ENCODE assay signal across 8 cellular contexts in the genomic region with DNA sequence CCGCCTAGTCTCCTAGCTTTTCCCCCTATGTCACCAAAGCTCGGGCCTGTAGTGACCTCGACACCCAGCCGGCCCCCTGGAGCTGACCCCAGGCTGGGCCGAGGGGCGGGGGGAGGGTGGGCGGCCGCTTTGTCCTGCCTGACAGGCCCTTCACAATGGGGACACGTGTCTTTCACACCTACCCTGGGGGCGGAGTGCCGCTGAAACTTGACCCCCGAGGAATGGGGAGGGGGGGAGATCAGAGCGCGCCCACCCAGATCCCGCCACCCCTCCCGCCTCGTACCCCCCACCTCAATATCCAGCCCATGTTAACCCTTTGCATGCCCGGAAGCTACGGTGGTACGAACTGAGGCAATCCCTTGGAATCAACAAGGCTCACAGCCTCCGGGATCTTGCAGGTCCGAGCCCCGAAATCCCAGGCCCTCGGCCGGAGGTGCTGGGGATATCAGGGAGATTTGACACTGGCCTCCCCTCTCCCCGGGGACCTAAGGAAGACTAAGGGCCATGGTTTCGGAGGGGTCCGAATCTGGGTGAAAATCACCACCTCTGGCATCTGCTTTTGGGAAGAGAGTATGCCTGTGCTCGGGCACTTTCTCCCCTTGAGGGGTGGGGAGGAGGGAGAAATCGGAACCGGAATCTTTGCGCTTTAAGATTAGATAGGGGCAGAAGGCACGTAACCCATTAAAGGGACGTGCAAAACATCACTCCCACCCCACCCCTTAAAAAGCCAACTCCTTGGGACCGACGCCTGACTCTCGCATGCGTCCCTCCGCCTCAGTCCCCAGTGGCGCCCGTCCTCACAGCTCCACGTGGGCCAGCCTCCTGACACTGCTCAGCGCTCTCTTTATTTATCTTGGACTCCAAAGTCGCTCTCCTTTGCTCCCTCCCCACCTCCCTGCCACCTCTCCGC. TPM values are rescaled to one million over a fixed set of nuclear protein-coding genes. Genes with fewer than 3 reads are reported as not detected.
DNase-seq lines count a peak whose midpoint lies in the region; ATAC-seq and TF ChIP-seq lines count a peak whose summit lies in the region.

No MANE protein-coding gene starts in this region.

- no peak for TF ChIP-seq POLR2A in right lobe of liver (IDR thresholded peaks at IDR 0.05)
- no peak for TF ChIP-seq POLR2A in gastroesophageal sphincter (IDR thresholded peaks at IDR 0.05)

- no peak for TF ChIP-seq EP300 in gastroesophageal sphincter (IDR thresholded peaks at IDR 0.05)

- H3K4me3 ChIP-seq in ACC112 (ENCODE audit: low read depth, low read length) (peak overlapping the region; percentile 57; the same call in 1 of the 2 replicates), right lobe of liver (no peak overlapping the region), gastroesophageal sphincter (peak overlapping the region in 1 of 2 donors; percentile 43)

- no peaks in the 10 kb centered on the region for H3K36me3 ChIP-seq in ACC112 (ENCODE audit: insufficient read depth, low read length)
- H3K36me3 ChIP-seq in right lobe of liver: no peaks in the 10 kb centered on the region
- no peaks in the 10 kb centered on the region for H3K36me3 ChIP-seq in gastroesophageal sphincter

- H3K79me2 ChIP-seq in ACC112 (ENCODE audit: control insufficient read depth, insufficient read depth, low read length, unreplicated experiment): no peaks in the 10 kb centered on the region

- peaks cover 44% of the 10 kb centered on the region for H3K4me1 Mint-ChIP-seq in activated T-cell treated with anti-CD3 and anti-CD28 coated beads, Interleukin-2, amount 50 U/mL, for 72 hours (ENCODE audit: low read depth)

- H3K4me3 Mint-ChIP-seq in activated T-cell treated with anti-CD3 and anti-CD28 coated beads, Interleukin-2, amount 50 U/mL, for 72 hours: peak overlapping the region; percentile 86 to 90

- H3K27me3 ChIP-seq in ACC112 (ENCODE audit: insufficient read depth, low read length): peaks cover 59% of the 10 kb centered on the region
- H3K27me3 ChIP-seq in right lobe of liver: peaks cover 0 to 25% of the 10 kb centered on the region in 2 donors
- H3K27me3 ChIP-seq in gastroesophageal sphincter: peaks cover 75% of the 10 kb centered on the region

- H3K27ac Mint-ChIP-seq in activated T-cell treated with anti-CD3 and anti-CD28 coated beads, Interleukin-2, amount 50 U/mL, for 72 hours: no peak overlapping the region

- intact Hi-C loops in right lobe of liver (cut with DNase I): loop anchor here in 1 of 2 donors (10.0 kb wide), 1 partner anchor 119 kb away; no protein-coding TSS in a partner anchor

- H3K4me1 ChIP-seq in ACC112 (ENCODE audit: control insufficient read depth, insufficient read depth, low read length, unreplicated experiment): peaks cover 5% of the 10 kb centered on the region
- peaks cover 0 to 30% (median 7%) of the 10 kb centered on the region in 4 donors for H3K4me1 ChIP-seq in right lobe of liver
- peaks cover 0 to 61% (median 40%) of the 10 kb centered on the region in 3 donors for H3K4me1 ChIP-seq in gastroesophageal sphincter

- no peak overlapping the region for H2AFZ ChIP-seq in ACC112 (ENCODE audit: low read length, unreplicated experiment)

- no peaks in the 10 kb centered on the region for H3K9me3 Mint-ChIP-seq in activated T-cell treated with anti-CD3 and anti-CD28 coated beads, Interleukin-2, amount 50 U/mL, for 72 hours

- ATAC-seq in activated T-cell treated with anti-CD3 and anti-CD28 coated beads, Interleukin-2, amount 50 U/mL, for 72 hours (replicated peaks in 1 of 2): no peak
- ATAC-seq in right lobe of liver (peak in 3 of 4 donors; percentile 15 to 30 (median 29)), left lobe of liver (no peak), HG03457 (IDR thresholded peaks at IDR 0.05; ENCODE audit: unreplicated experiment) (no peak), gastroesophageal sphincter (no peak)

- DNase-seq in HCEC 1CT (peak; percentile 60), right lobe of liver (peak in 1 of 3 donors; percentile 27), left lobe of liver (ENCODE audit: low spot score) (no peak)
- DNase-seq in activated T-cell treated with anti-CD3 and anti-CD28 coated beads, Interleukin-2, amount 50 U/mL, for 72 hours: peak in 1 of 2 donors; percentile 44
- DNase-seq in activated effector memory CD4-positive, alpha-beta T cell treated with Interleukin-2 at 50 U/mL for 16 hours: no peak

- no peaks in the 10 kb centered on the region for H3K36me3 Mint-ChIP-seq in activated T-cell treated with anti-CD3 and anti-CD28 coated beads, Interleukin-2, amount 50 U/mL, for 72 hours (ENCODE audit: insufficient read depth in 2 of 2)

- H3K27me3 Mint-ChIP-seq in activated T-cell treated with anti-CD3 and anti-CD28 coated beads, Interleukin-2, amount 50 U/mL, for 72 hours (ENCODE audit: low read depth): peaks cover 32% of the 10 kb centered on the region

- H3K9me3 ChIP-seq in right lobe of liver (no peaks in the 10 kb centered on the region), gastroesophageal sphincter (no peaks in the 10 kb centered on the region)

- no peak for TF ChIP-seq CTCF in right lobe of liver (IDR thresholded peaks at IDR 0.05)
- no peak for TF ChIP-seq CTCF in gastroesophageal sphincter (IDR thresholded peaks at IDR 0.05)

- H3K27ac ChIP-seq in ACC112 (ENCODE audit: low read depth, low read length): no peak overlapping the region
- H3K27ac ChIP-seq in right lobe of liver: no peak overlapping the region
- peak overlapping the region in 2 of 4 donors; percentile 25 to 67 for H3K27ac ChIP-seq in gastroesophageal sphincter

- WGBS in right lobe of liver (ENCODE audit: insufficient coverage, low coverage, low lambda C conversion rate, missing lambda C conversion rate): under 1% methylated on average over 18 of the region's 45 CpGs
- WGBS in gastroesophageal sphincter (ENCODE audit: low coverage in 1 of 2), 2 donors: 0 to 2% methylated on average over 6 to 8 of the region's 45 CpGs

RNA-seq across cellular contexts. Expression of a gene that starts 2.6 kb away (rescaled TPM):
- total RNA-seq in activated T-cell treated with anti-CD3 and anti-CD28 coated beads, Interleukin-2, amount 50 U/mL, for 72 hours: 1 to 10 TPM in 1 of 2 donors, under 1 TPM in 1; 0.91 to 1.7 TPM
- total RNA-seq in right lobe of liver (under 1 TPM in 2 of 6 experiments, not detected in 4; 0.11 to 0.29 TPM), left lobe of liver (0.13 TPM), gastroesophageal sphincter (1 to 10 TPM in 3 of 4 donors, not detected in 1; 2.7 to 8.4 (median 3.2) TPM)

Comparison
In these comparisons a context has a peak if more than half of its experiments do, and no peak if none do; other contexts are left out.
1. ATAC-seq: peak in right lobe of liver (3 of 4); none in activated T-cell treated with anti-CD3 and anti-CD28 coated beads, Interleukin-2, amount 50 U/mL, for 72 hours (0 of 2), left lobe of liver (single experiment), HG03457 (single experiment) and gastroesophageal sphincter (single experiment).